Comparison of ENCODE assay signal across 8 cellular contexts in genomic region chr2:19933351-19933981, GRCh38. TPM values are rescaled to one million over a fixed set of nuclear protein-coding genes. Genes with fewer than 3 reads are reported as not detected.
DNase-seq lines count a peak whose midpoint lies in the region; ATAC-seq and TF ChIP-seq lines count a peak whose summit lies in the region.

No MANE protein-coding gene starts in this region.

- H3K27me3 ChIP-seq in Caco-2 (replicated peaks; ENCODE audit: control insufficient read depth, insufficient read depth, low read length), result no peaks in the 10 kb centered on the region

- peaks cover 8% of the 10 kb centered on the region for H3K9me3 ChIP-seq in Caco-2

- DNase-seq in Caco-2 (peak in 1 of 2 experiments; percentile 45), NCI-H460 (ENCODE audit: extremely low read depth, low read depth) (peak; percentile 92), foreskin melanocyte (peak; percentile 68), NCI-H748 (lab: John Stamatoyannopoulos, UW; ENCODE audit: unreplicated experiment) (no peak)
- DNase-seq in activated T-cell treated with anti-CD3 and anti-CD28 coated beads, Interleukin-2, amount 50 U/mL, for 4 hours, result no peak
- no peak for DNase-seq in stimulated activated CD8-positive, alpha-beta memory T cell treated with anti-CD3 and anti-CD28 coated beads, Interleukin-4, amount 100 ng/mL, for 48 hours

- H3K9me3 Mint-ChIP-seq in Caco-2 (ENCODE audit: unreplicated experiment), result no peaks in the 10 kb centered on the region
- H3K9me3 Mint-ChIP-seq in activated T-cell treated with anti-CD3 and anti-CD28 coated beads, Interleukin-2, amount 50 U/mL, for 4 hours, result no peaks in the 10 kb centered on the region

- peaks cover 6% of the 10 kb centered on the region; the same call in 1 of the 2 replicates for H3K4me1 ChIP-seq in Caco-2

- TF ChIP-seq CTCF in Caco-2 (IDR thresholded peaks at IDR 0.05; ENCODE audit: insufficient read depth in 1 of 2, low read depth in 1 of 2, low read length in 1 of 2, severe bottlenecking in 1 of 2, unreplicated experiment in 1 of 2), result no peak

- H3K36me3 ChIP-seq in Caco-2 (ENCODE audit: control insufficient read depth, insufficient read depth, low read length), result 0 out of 2 replicates have a peak, but pooled peaks cover 2% of the 10 kb centered on the region

- H3K36me3 Mint-ChIP-seq in Caco-2 (ENCODE audit: insufficient read depth, unreplicated experiment), result peaks cover 5% of the 10 kb centered on the region
- H3K36me3 Mint-ChIP-seq in activated T-cell treated with anti-CD3 and anti-CD28 coated beads, Interleukin-2, amount 50 U/mL, for 4 hours (ENCODE audit: insufficient read depth), result peaks cover 47% of the 10 kb centered on the region

- peak; percentile 80 for ATAC-seq in GM21786 (IDR thresholded peaks at IDR 0.05; ENCODE audit: unreplicated experiment)
- ATAC-seq in activated T-cell treated with anti-CD3 and anti-CD28 coated beads, Interleukin-2, amount 50 U/mL, for 4 hours, result no peak
- no peak for ATAC-seq in HG03457 (IDR thresholded peaks at IDR 0.05; ENCODE audit: unreplicated experiment)

- intact Hi-C loops in Caco-2 (cut with micrococcal nuclease; ENCODE audit: unreplicated experiment), result loop anchor here (2.0 kb wide), 1 partner anchor 33 kb away; the partner anchor contains the start of gene TTC32

- BruUV-seq in Caco-2 (replicated peaks; lab: Mats Ljungman, UMichigan), result no TSS peak

- no peaks in the 10 kb centered on the region for H3K27me3 Mint-ChIP-seq in Caco-2 (ENCODE audit: insufficient read depth, unreplicated experiment)
- H3K27me3 Mint-ChIP-seq in activated T-cell treated with anti-CD3 and anti-CD28 coated beads, Interleukin-2, amount 50 U/mL, for 4 hours (ENCODE audit: low read depth), result no peaks in the 10 kb centered on the region

- H3K4me1 Mint-ChIP-seq in Caco-2 (ENCODE audit: low read depth, unreplicated experiment), result peaks cover 12% of the 10 kb centered on the region
- H3K4me1 Mint-ChIP-seq in activated T-cell treated with anti-CD3 and anti-CD28 coated beads, Interleukin-2, amount 50 U/mL, for 4 hours (ENCODE audit: low read depth), result no peaks in the 10 kb centered on the region

- H3K27ac Mint-ChIP-seq in Caco-2 (ENCODE audit: unreplicated experiment), result peak overlapping the region; percentile 48

- POLR2A ChIA-PET in Caco-2 (lab: Charles Lee), result interaction anchor here (1.0 kb wide), 1 partner anchor 32 kb away, joined by 4 read pairs; no protein-coding TSS in a partner anchor

- H3K4me3 ChIP-seq in Caco-2 (ENCODE audit: low read depth, low read length), result no peak overlapping the region

- peak overlapping the region; percentile 43 for H3K4me3 Mint-ChIP-seq in Caco-2 (ENCODE audit: unreplicated experiment)
- H3K4me3 Mint-ChIP-seq in activated T-cell treated with anti-CD3 and anti-CD28 coated beads, Interleukin-2, amount 50 U/mL, for 4 hours, result no peak overlapping the region

- CTCF ChIA-PET in Caco-2 (lab: Charles Lee), result interaction anchor here (0.5 to 1.0 kb wide), 3 partner anchors 22 to 76 kb away, joined by 3 to 4 read pairs (median 4); no protein-coding TSS in a partner anchor

RNA-seq across cellular contexts. Expression of gene TTC32, which starts 31.7 kb away (rescaled TPM):
- 15.5 and 16.8 TPM in 2 replicates for total RNA-seq in Caco-2 (2022)
- total RNA-seq in NCI-H460 (2014; rRNA removed; shearing (Covaris generic)), result 32.0 and 37.9 TPM in 2 replicates
- 99.0 and 122 TPM in 2 replicates for polyA plus RNA-seq in NCI-H460 (2014; cell fraction: nucleus; rRNA removed)
- total RNA-seq in activated T-cell treated with anti-CD3 and anti-CD28 coated beads, Interleukin-2, amount 50 U/mL, for 4 hours, result 1 to 10 TPM; 9.2 to 9.3 (median 9.3) TPM

RNA-seq across cellular contexts. Expression of gene WDR35, which starts 56.4 kb away (rescaled TPM):
- total RNA-seq in Caco-2 (2022), result 7.2 and 8.1 TPM in 2 replicates
- 20.9 and 27.9 TPM in 2 replicates for total RNA-seq in NCI-H460 (2014; rRNA removed; shearing (Covaris generic))
- 50.1 and 51.7 TPM in 2 replicates for polyA plus RNA-seq in NCI-H460 (2014; cell fraction: nucleus; rRNA removed)
- 10 to 100 TPM in 1 of 3 donors, 1 to 10 TPM in 2; 8.6 to 10.6 (median 9.0) TPM for total RNA-seq in activated T-cell treated with anti-CD3 and anti-CD28 coated beads, Interleukin-2, amount 50 U/mL, for 4 hours

Comparison
In these comparisons a context has a peak if more than half of its experiments do, and no peak if none do; other contexts are left out.
1. DNase-seq: peak in NCI-H460 (single experiment) and foreskin melanocyte (single experiment); none in NCI-H748 (single experiment), activated T-cell treated with anti-CD3 and anti-CD28 coated beads, Interleukin-2, amount 50 U/mL, for 4 hours (single experiment) and stimulated activated CD8-positive, alpha-beta memory T cell treated with anti-CD3 and anti-CD28 coated beads, Interleukin-4, amount 100 ng/mL, for 48 hours (single experiment).